Comparison of ENCODE assay signal across 16 cellular contexts in genomic region chr7:158279539-158280466, GRCh38.
A peak's percentile ranks its signal among the peaks of the same experiment; 100 is the strongest.
DNase-seq lines count a peak whose midpoint lies in the region; ATAC-seq and TF ChIP-seq lines count a peak whose summit lies in the region.
"Had no signal": no experiment of that assay in that cellular context is flagged by ENCODE, and none has a peak within 500 bp of the region (broad histone marks: within the 10 kb centered on the region; RNA-seq: fewer than 3 reads in every experiment).

No MANE protein-coding gene starts in this region.

- H3K27me3 Mint-ChIP-seq in natural killer cell treated with Interleukin-12 subunit alpha and Interleukin-12 subunit beta and Interleukin-15 and Interleukin-18, amount 100 ng/mL, for 72 hours = no peaks in the 10 kb centered on the region
- no peaks in the 10 kb centered on the region for H3K27me3 Mint-ChIP-seq in natural killer cell (ENCODE audit: low read depth in 2 of 2)

- H3K4me1 Mint-ChIP-seq in natural killer cell treated with Interleukin-12 subunit alpha and Interleukin-12 subunit beta and Interleukin-15 and Interleukin-18, amount 100 ng/mL, for 72 hours (ENCODE audit: low read depth in 2 of 2) = no peaks in the 10 kb centered on the region
- H3K4me1 Mint-ChIP-seq in natural killer cell = no peaks in the 10 kb centered on the region

- intact Hi-C loops in natural killer cell (cut with micrococcal nuclease) (no loop called here), posterior vena cava (cut with DNase I) (no loop called here), upper lobe of right lung (cut with DNase I) (no loop called here)

- H3K36me3 ChIP-seq in upper lobe of right lung = no peaks in the 10 kb centered on the region

- no peak overlapping the region for H3K4me3 Mint-ChIP-seq in natural killer cell treated with Interleukin-12 subunit alpha and Interleukin-12 subunit beta and Interleukin-15 and Interleukin-18, amount 100 ng/mL, for 72 hours
- no peak overlapping the region for H3K4me3 Mint-ChIP-seq in natural killer cell

- no peaks in the 10 kb centered on the region for H3K36me3 Mint-ChIP-seq in natural killer cell treated with Interleukin-12 subunit alpha and Interleukin-12 subunit beta and Interleukin-15 and Interleukin-18, amount 100 ng/mL, for 72 hours
- no peaks in the 10 kb centered on the region for H3K36me3 Mint-ChIP-seq in natural killer cell

- no peaks in the 10 kb centered on the region for H3K27me3 ChIP-seq in upper lobe of right lung

- no peaks in the 10 kb centered on the region for H3K9me3 ChIP-seq in upper lobe of right lung

- ATAC-seq in natural killer cell treated with Interleukin-12 subunit alpha and Interleukin-12 subunit beta and Interleukin-15 and Interleukin-18, amount 100 ng/mL, for 72 hours = no peak
- ATAC-seq in natural killer cell (no peak), upper lobe of right lung (no peak), GM19397 (IDR thresholded peaks at IDR 0.05; ENCODE audit: unreplicated experiment) (no peak)
- ATAC-seq: PC-3 had no signal

- TF ChIP-seq CTCF in natural killer cell (IDR thresholded peaks at IDR 0.05) (no peak), upper lobe of right lung (IDR thresholded peaks at IDR 0.05) (no peak), coronary artery (IDR thresholded peaks at IDR 0.05) (no peak)

- no peaks in the 10 kb centered on the region for H3K9me3 Mint-ChIP-seq in natural killer cell treated with Interleukin-12 subunit alpha and Interleukin-12 subunit beta and Interleukin-15 and Interleukin-18, amount 100 ng/mL, for 72 hours
- no peaks in the 10 kb centered on the region for H3K9me3 Mint-ChIP-seq in natural killer cell

- no peak overlapping the region for H3K4me3 ChIP-seq in upper lobe of right lung
- H3K4me3 ChIP-seq in coronary artery = no peak overlapping the region

- DNase-seq in natural killer cell treated with Interleukin-12 subunit alpha and Interleukin-12 subunit beta and Interleukin-15 and Interleukin-18, amount 100 ng/mL, for 72 hours (ENCODE audit: low spot score) = peak; percentile 51
- DNase-seq in natural killer cell (no peak), islet precursor cell (peak; percentile 36), posterior vena cava (ENCODE audit: low spot score) (peak; percentile 75), upper lobe of right lung (peak; percentile 51), amygdala (lab: John Stamatoyannopoulos, UW) (no peak), coronary artery (ENCODE audit: low spot score) (no peak)
- DNase-seq: COR-L47, EL, GOT3, KG1, NCI-H146, NCI-H510A treated with DMSO at 0.1 percent for 48 hours, NCI-H82 had no signal

- no peak overlapping the region for H3K27ac Mint-ChIP-seq in natural killer cell treated with Interleukin-12 subunit alpha and Interleukin-12 subunit beta and Interleukin-15 and Interleukin-18, amount 100 ng/mL, for 72 hours
- H3K27ac Mint-ChIP-seq in natural killer cell = no peak overlapping the region

- H3K27ac ChIP-seq in upper lobe of right lung = no peak overlapping the region
- no peak overlapping the region for H3K27ac ChIP-seq in coronary artery

- H3K4me1 ChIP-seq in upper lobe of right lung = no peaks in the 10 kb centered on the region

Comparison
In these comparisons a context has a peak if more than half of its experiments do, and no peak if none do; other contexts are left out.
1. DNase-seq: peak in natural killer cell treated with Interleukin-12 subunit alpha and Interleukin-12 subunit beta and Interleukin-15 and Interleukin-18, amount 100 ng/mL, for 72 hours (single experiment), islet precursor cell (single experiment), posterior vena cava (single experiment) and upper lobe of right lung (single experiment); none in natural killer cell (single experiment), amygdala (0 of 56) and coronary artery (single experiment).